9 cellular contexts compared by ENCODE assay signal in the genomic region with DNA sequence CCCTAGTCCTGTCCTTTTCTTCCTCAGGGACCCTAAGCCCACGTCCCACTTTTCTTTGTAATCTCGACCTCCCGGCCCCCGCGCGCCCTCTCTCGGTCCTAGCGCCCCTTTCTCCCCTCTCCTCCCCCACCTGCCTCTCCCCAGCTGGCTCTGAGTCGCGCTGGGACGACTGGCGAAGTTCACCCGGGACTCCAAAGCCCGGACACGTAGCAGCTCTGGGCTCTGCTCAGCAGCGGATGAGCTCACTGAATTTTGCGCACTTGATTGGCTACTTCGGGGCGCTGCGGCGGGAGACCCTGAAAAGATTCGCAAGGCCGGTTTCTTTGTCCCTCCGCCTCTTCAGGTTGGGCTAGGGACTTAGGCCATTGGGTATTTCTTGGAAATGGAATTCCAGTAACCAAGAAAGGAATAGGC. TPM values are rescaled to one million over a fixed set of nuclear protein-coding genes. Genes with fewer than 3 reads are reported as not detected.
DNase-seq lines count a peak whose midpoint lies in the region; ATAC-seq and TF ChIP-seq lines count a peak whose summit lies in the region.
"Had no signal": no experiment of that assay in that cellular context is flagged by ENCODE, and none has a peak within 500 bp of the region (broad histone marks: within the 10 kb centered on the region; RNA-seq: fewer than 3 reads in every experiment).

No MANE protein-coding gene starts in this region.

- intact Hi-C loops in left lung (cut with DNase I): no loop called here

- whole genome bisulfite sequencing in suprapubic skin: under 1% methylated on average over 24 of the region's 24 CpGs

- no peak for TF ChIP-seq POLR2A in suprapubic skin (IDR thresholded peaks at IDR 0.05)

- H3K4me3 ChIP-seq in HUES6 (ENCODE audit: low read depth, low read length) (peak overlapping the region; percentile 70), left lung (peak overlapping the region in 1 of 2 donors; percentile 17), suprapubic skin (peak overlapping the region; percentile 42)

- no peak overlapping the region for H3K27ac ChIP-seq in HUES6 (ENCODE audit: low read depth, low read length)
- no peak overlapping the region for H3K27ac ChIP-seq in left lung
- H3K27ac ChIP-seq in suprapubic skin: no peak overlapping the region
- H3K27ac ChIP-seq: KMS-11 had no signal

- H3K9me3 ChIP-seq in HUES6 (ENCODE audit: control insufficient read depth, insufficient read depth, low read depth, low read length): no peaks in the 10 kb centered on the region
- H3K9me3 ChIP-seq in left lung: no peaks in the 10 kb centered on the region
- no peaks in the 10 kb centered on the region for H3K9me3 ChIP-seq in suprapubic skin

- no peak for TF ChIP-seq CTCF in left lung (IDR thresholded peaks at IDR 0.05)
- no peak for TF ChIP-seq CTCF in suprapubic skin (IDR thresholded peaks at IDR 0.05)

- peak; percentile 97 for ATAC-seq in GM21360 (IDR thresholded peaks at IDR 0.05; ENCODE audit: unreplicated experiment)
- ATAC-seq in left lung: peak; percentile 98

- peak overlapping the region; percentile 24 for H3K9ac ChIP-seq in HUES6 (ENCODE audit: low read length)
- H3K9ac ChIP-seq: KMS-11 had no signal

- H3K27me3 ChIP-seq in HUES6 (ENCODE audit: control insufficient read depth, insufficient read depth, low read length) (peaks cover 30% of the 10 kb centered on the region; the same call in 1 of the 2 replicates), left lung (peaks cover 17 to 48% of the 10 kb centered on the region in 2 donors), suprapubic skin (peaks cover 25% of the 10 kb centered on the region)

- H3K4me1 ChIP-seq in HUES6 (ENCODE audit: control insufficient read depth, insufficient read depth, low read length) (peaks cover 8% of the 10 kb centered on the region), left lung (peaks cover 0 to 5% of the 10 kb centered on the region in 2 donors), suprapubic skin (peaks cover 16% of the 10 kb centered on the region)

- TF ChIP-seq EP300 in suprapubic skin (IDR thresholded peaks at IDR 0.05): no peak

- H3K36me3 ChIP-seq in HUES6 (ENCODE audit: control insufficient read depth, insufficient read depth, low read length): no peaks in the 10 kb centered on the region
- no peaks in the 10 kb centered on the region for H3K36me3 ChIP-seq in left lung
- no peaks in the 10 kb centered on the region for H3K36me3 ChIP-seq in suprapubic skin

- peak; percentile 36 for DNase-seq in ELF-1 (ENCODE audit: low read depth, low spot score)
- DNase-seq in cerebellum (ENCODE audit: low spot score): peak; percentile 67
- DNase-seq in left lung: peak; percentile 69 to 80
- peak in 1 of 2 donors; percentile 88 for DNase-seq in suprapubic skin (ENCODE audit: low spot score in 2 of 2)
- DNase-seq in mesenteric fat pad (ENCODE audit: low spot score): no peak
- no peak for DNase-seq in NCI-H1436 (lab: John Stamatoyannopoulos, UW)

RNA-seq across cellular contexts. Expression of a gene that starts 16.3 kb away (rescaled TPM):
- 4.2 TPM for total RNA-seq in cerebellum
- total RNA-seq in left lung: 10 to 100 TPM; 16.8 to 65.3 TPM
- total RNA-seq in suprapubic skin: 100 to 1,000 TPM in 1 of 4 donors, 10 to 100 TPM in 3; 34.7 to 117 (median 41.4) TPM
- total RNA-seq in mesenteric fat pad: 94.7 TPM

RNA-seq across cellular contexts. Expression of a gene that starts 17.0 kb away (rescaled TPM):
- total RNA-seq in cerebellum (100 TPM), left lung (1 to 10 TPM; 3.4 to 6.2 TPM), suprapubic skin (1 to 10 TPM; 4.3 to 9.8 (median 7.9) TPM), mesenteric fat pad (6.5 TPM)

Comparison
In these comparisons a context has a peak if more than half of its experiments do, and no peak if none do; other contexts are left out.
1. DNase-seq: peak in ELF-1 (single experiment), cerebellum (single experiment) and left lung (2 of 2); none in mesenteric fat pad (single experiment) and NCI-H1436 (single experiment).